ENCODE assay signal across 8 cellular contexts in the genomic region with DNA sequence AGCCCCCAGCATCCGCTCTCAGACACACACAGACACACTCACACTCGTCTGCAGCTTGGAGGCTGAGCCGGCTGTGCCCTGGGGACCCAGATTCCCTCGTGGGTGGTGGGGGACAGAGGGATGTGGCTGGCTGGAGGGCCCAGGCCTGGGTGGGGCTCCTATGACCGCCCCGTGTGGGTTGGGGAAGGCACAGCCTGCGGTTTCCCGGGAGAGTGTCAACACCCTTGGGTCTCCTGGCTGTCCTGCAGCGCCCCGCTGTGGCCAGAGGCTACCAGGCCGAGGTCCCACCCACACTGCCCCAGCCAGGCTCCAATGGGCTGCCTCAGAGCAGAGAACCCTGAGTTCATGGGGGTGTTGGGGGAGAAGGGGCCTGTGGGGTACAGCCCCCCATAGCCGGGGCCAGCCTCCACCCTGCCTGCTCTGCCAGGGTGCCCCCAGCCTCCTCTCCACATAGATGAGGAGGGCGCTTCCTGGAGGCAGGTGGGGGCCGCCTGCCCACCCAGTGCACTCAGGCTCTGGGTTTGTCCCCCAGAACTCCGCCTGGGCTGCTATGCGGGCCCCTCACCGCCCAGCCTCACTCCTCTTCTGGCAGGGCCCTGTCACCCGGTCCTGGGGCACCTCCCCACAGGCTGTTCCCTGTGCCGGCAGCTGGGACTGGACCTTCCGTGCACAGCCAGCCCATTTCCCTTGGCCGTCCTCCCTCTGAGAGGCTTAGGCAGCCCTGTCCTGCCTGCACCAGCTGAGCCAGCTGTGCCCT. TPM values are rescaled to one million over a fixed set of nuclear protein-coding genes. Genes with fewer than 3 reads are reported as not detected.
A peak's percentile ranks its signal among the peaks of the same experiment; 100 is the strongest.
DNase-seq lines count a peak whose midpoint lies in the region; ATAC-seq and TF ChIP-seq lines count a peak whose summit lies in the region.

A gene with protein sequence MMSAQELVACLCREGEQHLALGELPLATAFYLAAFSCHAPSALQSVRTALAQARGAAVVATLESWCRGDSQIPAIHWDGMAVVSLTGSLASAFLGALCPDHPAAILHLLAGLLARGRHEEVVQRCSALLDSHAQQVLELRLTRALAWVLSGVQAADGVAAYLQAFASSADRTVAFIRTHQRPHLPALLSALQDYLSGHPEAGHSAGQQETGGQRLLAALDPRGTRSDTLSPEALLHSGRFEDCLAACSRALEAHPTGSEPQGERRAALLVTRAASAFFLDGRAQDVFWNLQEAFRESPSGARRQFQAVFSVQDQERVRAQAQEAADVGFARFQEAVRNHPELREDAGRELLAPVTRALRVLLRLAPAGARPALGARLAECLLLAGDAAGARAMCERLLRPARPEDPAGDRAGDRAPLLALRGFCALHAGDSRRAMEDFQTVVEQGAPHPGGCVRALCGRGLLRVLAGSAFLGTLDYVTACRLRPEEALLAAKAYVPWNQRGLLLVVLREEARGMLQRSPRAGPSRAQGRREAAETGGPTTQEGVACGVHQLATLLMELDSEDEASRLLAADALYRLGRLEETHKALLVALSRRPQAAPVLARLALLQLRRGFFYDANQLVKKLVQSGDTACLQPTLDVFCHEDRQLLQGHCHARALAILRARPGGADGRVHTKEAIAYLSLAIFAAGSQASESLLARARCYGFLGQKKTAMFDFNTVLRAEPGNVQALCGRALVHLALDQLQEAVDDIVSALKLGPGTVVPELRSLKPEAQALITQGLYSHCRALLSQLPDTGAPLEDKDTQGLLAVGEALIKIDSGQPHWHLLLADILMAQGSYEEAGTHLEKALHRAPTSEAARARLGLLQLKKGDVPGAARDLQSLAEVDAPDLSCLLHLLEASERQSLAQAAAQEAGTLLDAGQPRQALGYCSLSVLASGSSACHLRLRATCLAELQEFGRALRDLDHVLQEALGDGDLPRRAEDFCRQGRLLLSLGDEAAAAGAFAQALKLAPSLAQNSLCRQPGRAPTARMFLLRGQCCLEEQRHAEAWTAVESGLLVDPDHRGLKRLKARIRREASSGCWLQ (minus strand): TSS at position 159 of the 757 bp plus-strand sequence. CDS start 866 bp downstream, outside the sequence.

- peak; percentile 45; the same call in 1 of the 3 replicates for ATAC-seq in DND-41 (ENCODE audit: insufficient read depth, low read depth)
- ATAC-seq in left colon = peak; percentile 78
- peak; percentile 71 for ATAC-seq in upper lobe of right lung
- no peak for ATAC-seq in GM18502 (IDR thresholded peaks at IDR 0.05; ENCODE audit: poor library complexity, unreplicated experiment)

- TF ChIP-seq CTCF in DND-41 (IDR thresholded peaks at IDR 0.05; ENCODE audit: borderline replicate concordance, extremely low read depth, low read length, poor library complexity, severe bottlenecking) (peak; percentile 57), upper lobe of right lung (IDR thresholded peaks at IDR 0.05) (peak; percentile 29)

- no peaks in the 10 kb centered on the region for H3K79me2 ChIP-seq in DND-41 (ENCODE audit: insufficient read depth, low read length)

- no peak within 1 kb of the TSS for H3K4me2 ChIP-seq in DND-41 (ENCODE audit: insufficient read depth, low read length)

- H3K36me3 ChIP-seq in DND-41 (ENCODE audit: insufficient read depth, low read length) = no peaks in the 10 kb centered on the region
- no peaks in the 10 kb centered on the region for H3K36me3 ChIP-seq in MG63
- H3K36me3 ChIP-seq in upper lobe of right lung = no peaks in the 10 kb centered on the region

- H3K9me3 ChIP-seq in DND-41 (ENCODE audit: insufficient read depth, low read length, severe bottlenecking) (no peaks in the 10 kb centered on the region), MG63 (no peaks in the 10 kb centered on the region), upper lobe of right lung (no peaks in the 10 kb centered on the region)

- DNase-seq in DND-41 = peak; percentile 25
- DNase-seq in MG63 = peak; percentile 55
- peak; percentile 74 for DNase-seq in activated CD8-positive, alpha-beta memory T cell treated with anti-CD3 and anti-CD28 coated beads, Interleukin-2, amount 50 U/mL, for 48 hours
- peak in 1 of 2 donors; percentile 59 for DNase-seq in left colon
- DNase-seq in upper lobe of right lung = peak; percentile 72
- DNase-seq in NCI-H774 (lab: John Stamatoyannopoulos, UW) = no peak
- no peak for DNase-seq in epidermal melanocyte (ENCODE audit: insufficient read length, low spot score)

- H3K4me3 ChIP-seq in DND-41 (ENCODE audit: low read depth in 1 of 2, low read length in 2 of 2) = no peak within 1 kb of the TSS
- no peak within 1 kb of the TSS for H3K4me3 ChIP-seq in MG63
- no peak within 1 kb of the TSS for H3K4me3 ChIP-seq in upper lobe of right lung

- H3K9ac ChIP-seq in DND-41 (ENCODE audit: low read depth, low read length) = no peak within 1 kb of the TSS

- H3K27me3 ChIP-seq in DND-41 (ENCODE audit: insufficient read depth, low read length, poor library complexity) (no peaks in the 10 kb centered on the region), MG63 (peaks cover 5% of the 10 kb centered on the region; the same call in 1 of the 2 replicates), upper lobe of right lung (peaks cover 47% of the 10 kb centered on the region)

- no peak within 1 kb of the TSS for H3K27ac ChIP-seq in DND-41 (ENCODE audit: low read length)
- H3K27ac ChIP-seq in upper lobe of right lung = no peak within 1 kb of the TSS

- intact Hi-C loops in left colon (cut with DNase I, micrococcal nuclease) = no loop called here
- intact Hi-C loops in upper lobe of right lung (cut with DNase I) = no loop called here

- no peak within 1 kb of the TSS for H2AFZ ChIP-seq in DND-41 (ENCODE audit: low read depth, low read length)

- H3K4me1 ChIP-seq in DND-41 (ENCODE audit: insufficient read depth, low read length) (no peaks in the 10 kb centered on the region), upper lobe of right lung (no peaks in the 10 kb centered on the region)

- no peaks in the 10 kb centered on the region; the same call in 1 of the 2 replicates for H4K20me1 ChIP-seq in DND-41 (ENCODE audit: insufficient read depth, low read length)

RNA-seq across cellular contexts. Expression of the gene that starts here (rescaled TPM):
- not detected in 2 replicates for total RNA-seq in MG63 (2014; rRNA removed; shearing (Covaris generic); ENCODE audit: low replicate concordance)
- total RNA-seq in left colon = under 1 TPM; 0.43 to 0.67 TPM
- 1.3 TPM for total RNA-seq in upper lobe of right lung

Comparison
In these comparisons a context has a peak if more than half of its experiments do, and no peak if none do; other contexts are left out.
1. Peak in DNase-seq in MG63; RNA of the gene not detected or under 1 TPM.
2. Peak in ATAC-seq in left colon; RNA of the gene not detected or under 1 TPM.
3. DNase-seq: peak in DND-41 (single experiment), activated CD8-positive, alpha-beta memory T cell treated with anti-CD3 and anti-CD28 coated beads, Interleukin-2, amount 50 U/mL, for 48 hours (single experiment) and upper lobe of right lung (single experiment); none in NCI-H774 (single experiment) and epidermal melanocyte (single experiment).